ENCODE assay signal across 12 cellular contexts in the genomic region with DNA sequence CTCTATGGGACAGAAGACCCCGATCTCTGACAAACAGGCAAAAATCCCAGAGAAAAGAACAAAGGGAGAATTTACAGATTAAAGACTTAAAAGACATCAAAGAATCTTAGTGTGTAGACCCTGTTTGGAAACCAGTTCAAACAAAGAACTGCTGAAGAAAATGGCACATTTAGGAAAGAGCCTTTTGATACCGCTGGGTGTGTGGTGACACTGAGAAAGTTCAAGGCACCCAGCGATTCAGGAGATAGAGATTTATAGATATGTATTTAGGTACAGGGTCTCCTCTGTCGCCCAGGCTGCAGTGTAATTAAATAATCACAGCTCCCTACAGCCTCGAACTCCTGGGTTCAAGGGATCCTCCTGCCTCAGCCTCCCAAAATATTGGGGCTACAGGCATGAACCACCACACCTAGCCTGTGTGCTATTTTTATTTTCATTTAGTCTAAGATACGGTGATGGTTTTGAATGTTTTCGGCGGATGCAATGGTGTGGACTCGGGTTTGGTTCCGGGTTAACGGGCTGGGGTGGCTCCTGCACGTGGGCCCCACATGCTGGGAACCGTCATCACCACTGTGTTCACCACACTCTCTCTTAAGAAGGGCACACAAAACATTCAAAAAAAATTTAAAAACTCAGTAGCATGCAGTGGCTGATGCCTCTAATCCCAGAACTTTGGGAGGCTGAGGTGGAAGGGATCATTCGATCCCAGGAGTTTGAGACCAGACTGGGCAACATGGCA.
DNase-seq lines count a peak whose midpoint lies in the region; ATAC-seq and TF ChIP-seq lines count a peak whose summit lies in the region.
"Had no signal": no experiment of that assay in that cellular context is flagged by ENCODE, and none has a peak within 500 bp of the region (broad histone marks: within the 10 kb centered on the region; RNA-seq: fewer than 3 reads in every experiment).

No MANE protein-coding gene starts in this region.

- H3K9me3 Mint-ChIP-seq in CD4-positive, alpha-beta memory T cell, result no peaks in the 10 kb centered on the region
- no peaks in the 10 kb centered on the region for H3K9me3 Mint-ChIP-seq in activated CD8-positive, alpha-beta T cell treated with anti-CD3 and anti-CD28 coated beads for 36 hours
- H3K9me3 Mint-ChIP-seq in natural killer cell, result no peaks in the 10 kb centered on the region
- H3K9me3 Mint-ChIP-seq in endothelial cell (ENCODE audit: unreplicated experiment), result no peaks in the 10 kb centered on the region

- CTCF ChIA-PET in A673 (lab: Charles Lee), result no interaction called here
- CTCF ChIA-PET in CD4-positive, alpha-beta memory T cell (lab: Charles Lee; ENCODE audit: partially characterized antibody), result interaction anchor here (1.0 to 1.6 kb wide), 2 partner anchors 79 to 178 kb away, joined by 3 to 5 read pairs; no protein-coding TSS in a partner anchor
- CTCF ChIA-PET in activated CD8-positive, alpha-beta T cell treated with anti-CD3 and anti-CD28 coated beads for 36 hours (lab: Charles Lee), result interaction anchor here (0.6 to 1.7 kb wide), 5 partner anchors 16 to 594 kb away, joined by 3 read pairs; no protein-coding TSS in a partner anchor

- intact Hi-C loops in A673 (cut with micrococcal nuclease; ENCODE audit: unreplicated experiment) (loop anchor here (5.0 kb wide), 2 partner anchors 161 to 176 kb away; a partner anchor contains a TSS), natural killer cell (cut with micrococcal nuclease) (loop anchor here (5.0 kb wide), 1 partner anchor 156 kb away; no protein-coding TSS in a partner anchor), ascending aorta (cut with DNase I) (loop anchor here (5.0 kb wide), 3 partner anchors 161 to 226 kb away; a partner anchor contains a TSS)
- intact Hi-C loops in CD4-positive, alpha-beta memory T cell (cut with micrococcal nuclease), result no loop called here
- intact Hi-C loops in activated CD8-positive, alpha-beta T cell treated with anti-CD3 and anti-CD28 coated beads for 36 hours (cut with micrococcal nuclease), result no loop called here

- H3K27ac ChIP-seq in A673 (ENCODE audit: low read depth, low read length, poor library complexity, severe bottlenecking), result peak overlapping the region; percentile 44
- no peak overlapping the region for H3K27ac ChIP-seq in CD4-positive, alpha-beta memory T cell (ENCODE audit: low read depth, low read length)
- no peak overlapping the region for H3K27ac ChIP-seq in ascending aorta
- H3K27ac ChIP-seq: KMS-11 had no signal

- peaks cover 68% of the 10 kb centered on the region for H3K4me1 ChIP-seq in A673 (ENCODE audit: insufficient read depth, low read length, poor library complexity, severe bottlenecking)
- H3K4me1 ChIP-seq in CD4-positive, alpha-beta memory T cell (ENCODE audit: insufficient read depth, low read length), result peaks cover 91% of the 10 kb centered on the region
- H3K4me1 ChIP-seq in ascending aorta, result peaks cover 7 to 37% of the 10 kb centered on the region in 2 donors

- no peaks in the 10 kb centered on the region for H3K27me3 ChIP-seq in A673 (replicated peaks; ENCODE audit: insufficient read depth, low read depth, low read length, poor library complexity)
- no peaks in the 10 kb centered on the region for H3K27me3 ChIP-seq in CD4-positive, alpha-beta memory T cell (ENCODE audit: insufficient read depth, low read length)
- no peaks in the 10 kb centered on the region for H3K27me3 ChIP-seq in H7 (ENCODE audit: control insufficient read depth, insufficient read depth, low read length)
- no peaks in the 10 kb centered on the region for H3K27me3 ChIP-seq in ascending aorta

- no TSS peak for BruUV-seq in A673 (replicated peaks; lab: Mats Ljungman, UMichigan)

- peak; percentile 55 for ATAC-seq in activated CD8-positive, alpha-beta T cell treated with anti-CD3 and anti-CD28 coated beads for 36 hours
- peak; percentile 44 to 58 (median 49) for ATAC-seq in natural killer cell

- POLR2A ChIA-PET in A673 (lab: Charles Lee; ENCODE audit: low non-redundant PET), result interaction anchor here (0.7 kb wide), 1 partner anchor 643 kb away, joined by 3 read pairs; no protein-coding TSS in a partner anchor
- POLR2A ChIA-PET in CD4-positive, alpha-beta memory T cell (lab: Charles Lee; ENCODE audit: partially characterized antibody), result interaction anchor here (0.8 kb wide), 1 partner anchor 158 kb away, joined by 4 read pairs; no protein-coding TSS in a partner anchor
- POLR2A ChIA-PET in activated CD8-positive, alpha-beta T cell treated with anti-CD3 and anti-CD28 coated beads for 36 hours (lab: Charles Lee), result interaction anchor here (1.0 kb wide), 1 partner anchor 9 kb away, joined by 4 read pairs; no protein-coding TSS in a partner anchor

- peak overlapping the region in 4 of 8 donors; percentile 3 to 60 (median 27) for H3K4me3 Mint-ChIP-seq in CD4-positive, alpha-beta memory T cell
- peak overlapping the region; percentile 41 for H3K4me3 Mint-ChIP-seq in activated CD8-positive, alpha-beta T cell treated with anti-CD3 and anti-CD28 coated beads for 36 hours
- H3K4me3 Mint-ChIP-seq in natural killer cell, result peak overlapping the region; percentile 58
- no peak overlapping the region for H3K4me3 Mint-ChIP-seq in endothelial cell (ENCODE audit: unreplicated experiment)

- H3K4me1 Mint-ChIP-seq in CD4-positive, alpha-beta memory T cell, result peaks cover 45 to 91% (median 75%) of the 10 kb centered on the region in 4 donors
- H3K4me1 Mint-ChIP-seq in activated CD8-positive, alpha-beta T cell treated with anti-CD3 and anti-CD28 coated beads for 36 hours (ENCODE audit: low read depth), result peaks cover 86% of the 10 kb centered on the region
- H3K4me1 Mint-ChIP-seq in natural killer cell (peaks cover 74 to 77% of the 10 kb centered on the region in 2 donors), endothelial cell (ENCODE audit: unreplicated experiment) (peaks cover 67% of the 10 kb centered on the region)

- DNase-seq in A673 (ENCODE audit: low spot score) (no peak), natural killer cell (no peak), endothelial cell (ENCODE audit: low spot score) (no peak), H7 (no peak), ascending aorta (ENCODE audit: low spot score in 2 of 2) (no peak)
- DNase-seq in CD4-positive, alpha-beta memory T cell, result peak in 3 of 5 donors; percentile 32 to 52 (median 51)
- DNase-seq in activated CD8-positive, alpha-beta T cell treated with anti-CD3 and anti-CD28 coated beads for 36 hours, result peak; percentile 65
- DNase-seq in stimulated activated CD4-positive, alpha-beta T cell treated with anti-CD3 and anti-CD28 coated beads, Interleukin-2, amount 100 ng/mL, for 24 hours, result no peak
- DNase-seq: NCI-H2081, SIG-M5 had no signal

- TF ChIP-seq CTCF in A673 (conservative IDR thresholded peaks at IDR 0.05; ENCODE audit: low read depth, low read length) (no peak), natural killer cell (IDR thresholded peaks at IDR 0.05) (no peak), endothelial cell (IDR thresholded peaks at IDR 0.05; ENCODE audit: unreplicated experiment) (no peak), ascending aorta (IDR thresholded peaks at IDR 0.05) (no peak)
- TF ChIP-seq CTCF in activated CD8-positive, alpha-beta T cell treated with anti-CD3 and anti-CD28 coated beads for 36 hours (IDR thresholded peaks at IDR 0.05), result no peak

- H3K4me3 ChIP-seq in A673 (ENCODE audit: low read depth, low read length, poor library complexity, severe bottlenecking) (no peak overlapping the region), H7 (ENCODE audit: insufficient read depth, low read depth, low read length) (no peak overlapping the region), ascending aorta (no peak overlapping the region)
- H3K4me3 ChIP-seq in CD4-positive, alpha-beta memory T cell (ENCODE audit: low read length in 2 of 2), result no peak overlapping the region

- peak overlapping the region; percentile 39 to 87 (median 73) for H3K27ac Mint-ChIP-seq in CD4-positive, alpha-beta memory T cell
- H3K27ac Mint-ChIP-seq in activated CD8-positive, alpha-beta T cell treated with anti-CD3 and anti-CD28 coated beads for 36 hours, result peak overlapping the region; percentile 75
- H3K27ac Mint-ChIP-seq in natural killer cell (peak overlapping the region; percentile 70 to 72), endothelial cell (ENCODE audit: unreplicated experiment) (no peak overlapping the region)

- no peaks in the 10 kb centered on the region for H3K27me3 Mint-ChIP-seq in CD4-positive, alpha-beta memory T cell
- no peaks in the 10 kb centered on the region for H3K27me3 Mint-ChIP-seq in activated CD8-positive, alpha-beta T cell treated with anti-CD3 and anti-CD28 coated beads for 36 hours
- H3K27me3 Mint-ChIP-seq in natural killer cell (ENCODE audit: low read depth in 2 of 2), result no peaks in the 10 kb centered on the region
- H3K27me3 Mint-ChIP-seq in endothelial cell (ENCODE audit: unreplicated experiment), result peaks cover 16% of the 10 kb centered on the region

- peaks cover 4% of the 10 kb centered on the region for H3K36me3 ChIP-seq in A673 (ENCODE audit: insufficient read depth, low read length, poor library complexity, severe bottlenecking)
- H3K36me3 ChIP-seq in CD4-positive, alpha-beta memory T cell (ENCODE audit: insufficient read depth, low read length), result no peaks in the 10 kb centered on the region
- H3K36me3 ChIP-seq in H7 (replicated peaks; ENCODE audit: control insufficient read depth, insufficient read depth, low read length), result no peaks in the 10 kb centered on the region; the same call in 1 of the 2 replicates
- no peaks in the 10 kb centered on the region for H3K36me3 ChIP-seq in ascending aorta

- H3K36me3 Mint-ChIP-seq in CD4-positive, alpha-beta memory T cell, result peaks cover 3 to 10% of the 10 kb centered on the region in 2 donors
- peaks cover 3% of the 10 kb centered on the region for H3K36me3 Mint-ChIP-seq in activated CD8-positive, alpha-beta T cell treated with anti-CD3 and anti-CD28 coated beads for 36 hours (ENCODE audit: low read depth)
- H3K36me3 Mint-ChIP-seq in natural killer cell (no peaks in the 10 kb centered on the region), endothelial cell (ENCODE audit: low read depth, unreplicated experiment) (peaks cover 3% of the 10 kb centered on the region)

- H3K9me3 ChIP-seq in A673 (ENCODE audit: low read depth, low read length, poor library complexity, severe bottlenecking), result no peaks in the 10 kb centered on the region
- H3K9me3 ChIP-seq in CD4-positive, alpha-beta memory T cell (ENCODE audit: control insufficient read depth in 1 of 2, low read length in 2 of 2), result no peaks in the 10 kb centered on the region
- no peaks in the 10 kb centered on the region for H3K9me3 ChIP-seq in ascending aorta
- H3K9me3 ChIP-seq: Caco-2 had no signal

Comparison
In these comparisons a context has a peak if more than half of its experiments do, and no peak if none do; other contexts are left out.
1. DNase-seq: peak in CD4-positive, alpha-beta memory T cell (3 of 5) and activated CD8-positive, alpha-beta T cell treated with anti-CD3 and anti-CD28 coated beads for 36 hours (single experiment); none in A673 (single experiment), natural killer cell (single experiment), stimulated activated CD4-positive, alpha-beta T cell treated with anti-CD3 and anti-CD28 coated beads, Interleukin-2, amount 100 ng/mL, for 24 hours (0 of 2), endothelial cell (single experiment), H7 (single experiment) and ascending aorta (0 of 2).
2. intact Hi-C loops: an anchor here in A673 (5.0 kb wide), natural killer cell (5.0 kb wide) and ascending aorta (5.0 kb wide); none called in CD4-positive, alpha-beta memory T cell and activated CD8-positive, alpha-beta T cell treated with anti-CD3 and anti-CD28 coated beads for 36 hours.